9 cellular contexts compared by ENCODE assay signal in genomic region chr5:119389288-119390065, GRCh38. TPM values are rescaled to one million over a fixed set of nuclear protein-coding genes. Genes with fewer than 3 reads are reported as not detected.
DNase-seq lines count a peak whose midpoint lies in the region; ATAC-seq and TF ChIP-seq lines count a peak whose summit lies in the region.
"Had no signal": no experiment of that assay in that cellular context is flagged by ENCODE, and none has a peak within 500 bp of the region (broad histone marks: within the 10 kb centered on the region; RNA-seq: fewer than 3 reads in every experiment).

No MANE protein-coding gene starts in this region.

- H3K4me3 ChIP-seq in BLaER1 (no peak overlapping the region), GM23248 (0 out of 2 replicates have a peak overlapping the region, but pooled peaks have one; percentile 15), astrocyte of the cerebellum (ENCODE audit: low read depth, low read length) (no peak overlapping the region)

- peaks cover 71 to 91% of the 10 kb centered on the region in 2 donors for H3K4me1 Mint-ChIP-seq in natural killer cell treated with Interleukin-12 subunit alpha and Interleukin-12 subunit beta and Interleukin-15 and Interleukin-18, amount 100 ng/mL, for 72 hours (ENCODE audit: low read depth in 2 of 2)
- peaks cover 60% of the 10 kb centered on the region for H3K4me1 Mint-ChIP-seq in MCF 10A (ENCODE audit: insufficient read depth, unreplicated experiment)

- intact Hi-C loops in MCF 10A (cut with micrococcal nuclease), result no loop called here

- H3K36me3 ChIP-seq in BLaER1 (peaks cover 23% of the 10 kb centered on the region), GM23248 (ENCODE audit: low read depth) (no peaks in the 10 kb centered on the region)

- POLR2A ChIA-PET in MCF 10A (lab: Yijun Ruan, JAX), result interaction anchor here (0.8 to 15.1 kb wide), 4 partner anchors 9 to 24 kb away, joined by 3 to 492 read pairs (median 6); partner anchors contain the start of gene TNFAIP8

- peaks cover 47% of the 10 kb centered on the region for H3K36me3 Mint-ChIP-seq in natural killer cell treated with Interleukin-12 subunit alpha and Interleukin-12 subunit beta and Interleukin-15 and Interleukin-18, amount 100 ng/mL, for 72 hours
- H3K36me3 Mint-ChIP-seq in MCF 10A (ENCODE audit: insufficient read depth, unreplicated experiment), result peaks cover 18% of the 10 kb centered on the region

- H3K4me1 ChIP-seq in BLaER1 (peaks cover 15% of the 10 kb centered on the region), GM23248 (ENCODE audit: insufficient read depth) (peaks cover 26% of the 10 kb centered on the region)

- H3K4me2 ChIP-seq in BLaER1, result peak overlapping the region; percentile 23
- peak overlapping the region; percentile 45 for H3K4me2 ChIP-seq in GM23248 (ENCODE audit: unreplicated experiment)

- peak overlapping the region; percentile 85 to 98 for H3K27ac Mint-ChIP-seq in natural killer cell treated with Interleukin-12 subunit alpha and Interleukin-12 subunit beta and Interleukin-15 and Interleukin-18, amount 100 ng/mL, for 72 hours
- no peak overlapping the region for H3K27ac Mint-ChIP-seq in MCF 10A (ENCODE audit: low read depth, unreplicated experiment)

- no peaks in the 10 kb centered on the region for H3K9me3 ChIP-seq in BLaER1
- no peaks in the 10 kb centered on the region for H3K9me3 ChIP-seq in GM23248 (ENCODE audit: low read depth)

- H2AFZ ChIP-seq in GM23248, result 0 out of 2 replicates have a peak overlapping the region, but pooled peaks have one; percentile 29

- ATAC-seq in natural killer cell treated with Interleukin-12 subunit alpha and Interleukin-12 subunit beta and Interleukin-15 and Interleukin-18, amount 100 ng/mL, for 72 hours, result peak; percentile 51 to 60
- ATAC-seq in HG03095 (IDR thresholded peaks at IDR 0.05; ENCODE audit: unreplicated experiment), result no peak
- ATAC-seq: PC-3 had no signal

- H3F3A ChIP-seq in GM23248 (ENCODE audit: insufficient read depth), result peaks cover 24% of the 10 kb centered on the region

- no peaks in the 10 kb centered on the region for H4K20me1 ChIP-seq in BLaER1
- no peaks in the 10 kb centered on the region for H4K20me1 ChIP-seq in GM23248 (ENCODE audit: insufficient read depth)

- in situ Hi-C loops in GM23248 (cut with MboI) (no loop called here), astrocyte of the cerebellum (cut with HindIII; ENCODE audit: low sequenced_read_pairs) (no loop called here)

- H3K9ac ChIP-seq in BLaER1 (no peak overlapping the region), GM23248 (no peak overlapping the region)

- H3K9me3 Mint-ChIP-seq in natural killer cell treated with Interleukin-12 subunit alpha and Interleukin-12 subunit beta and Interleukin-15 and Interleukin-18, amount 100 ng/mL, for 72 hours, result no peaks in the 10 kb centered on the region
- no peaks in the 10 kb centered on the region for H3K9me3 Mint-ChIP-seq in MCF 10A (ENCODE audit: unreplicated experiment)

- no peak overlapping the region for H3K27ac ChIP-seq in BLaER1
- H3K27ac ChIP-seq in GM23248, result no peak overlapping the region

- peak overlapping the region; percentile 56 for H3K4me3 Mint-ChIP-seq in natural killer cell treated with Interleukin-12 subunit alpha and Interleukin-12 subunit beta and Interleukin-15 and Interleukin-18, amount 100 ng/mL, for 72 hours
- H3K4me3 Mint-ChIP-seq in MCF 10A (ENCODE audit: unreplicated experiment), result no peak overlapping the region

- H3K27me3 Mint-ChIP-seq in natural killer cell treated with Interleukin-12 subunit alpha and Interleukin-12 subunit beta and Interleukin-15 and Interleukin-18, amount 100 ng/mL, for 72 hours, result no peaks in the 10 kb centered on the region
- H3K27me3 Mint-ChIP-seq in MCF 10A (ENCODE audit: insufficient read depth, unreplicated experiment), result no peaks in the 10 kb centered on the region

- WGBS in GM23248 (ENCODE audit: low coverage in 1 of 2, low lambda C conversion rate in 2 of 2, missing lambda C conversion rate in 2 of 2), 2 experiments, result 22 to 33% methylated on average over 3 of the region's 3 CpGs

- CTCF ChIA-PET in MCF 10A (lab: Yijun Ruan, JAX), result interaction anchor here (0.6 to 7.6 kb wide), 7 partner anchors 11 to 55 kb away, joined by 3 to 52 read pairs (median 5); no protein-coding TSS in a partner anchor

- H3K27me3 ChIP-seq in BLaER1, result no peaks in the 10 kb centered on the region
- no peaks in the 10 kb centered on the region for H3K27me3 ChIP-seq in GM23248 (replicated peaks; ENCODE audit: insufficient read depth)

- no TSS peak for BruUV-seq in MCF 10A (replicated peaks; lab: Mats Ljungman, UMichigan)

- peak; percentile 37 for DNase-seq in GM23248
- peak; percentile 53 for DNase-seq in astrocyte of the cerebellum (ENCODE audit: low read depth)
- DNase-seq in natural killer cell treated with Interleukin-12 subunit alpha and Interleukin-12 subunit beta and Interleukin-15 and Interleukin-18, amount 100 ng/mL, for 72 hours (ENCODE audit: low spot score), result no peak
- no peak for DNase-seq in MCF 10A (ENCODE audit: unreplicated experiment)
- no peak for DNase-seq in pons (ENCODE audit: low spot score)
- DNase-seq in NCI-H146 (lab: John Stamatoyannopoulos, UW), result no peak
- DNase-seq: PC-3 had no signal

- peaks cover 3% of the 10 kb centered on the region; the same call in 1 of the 2 replicates for H3K79me2 ChIP-seq in GM23248 (ENCODE audit: insufficient read depth)

- no peak for TF ChIP-seq CTCF in astrocyte of the cerebellum (IDR thresholded peaks at IDR 0.05; ENCODE audit: low read depth, low read length, missing control alignments)
- TF ChIP-seq CTCF in MCF 10A (IDR thresholded peaks at IDR 0.05; ENCODE audit: unreplicated experiment), result no peak

- H3K9me2 ChIP-seq in GM23248 (ENCODE audit: insufficient read depth), result no peaks in the 10 kb centered on the region

RNA-seq across cellular contexts. Expression of gene TNFAIP8, which starts 33.7 kb away (rescaled TPM):
- 9.9 and 14.8 TPM in 2 replicates for total RNA-seq in GM23248 (2014; rRNA removed; shearing (Covaris generic))
- 10.3 and 10.4 TPM in 2 replicates for polyA plus RNA-seq in GM23248 (2016; fragmentation: Nextera tagmentation; extraction: Ambion mirVana)
- 100 to 1,000 TPM; 131 to 333 TPM for total RNA-seq in natural killer cell treated with Interleukin-12 subunit alpha and Interleukin-12 subunit beta and Interleukin-15 and Interleukin-18, amount 100 ng/mL, for 72 hours
- total RNA-seq in MCF 10A (2022), result 13.0 and 16.2 TPM in 2 replicates

Comparison
In these comparisons a context has a peak if more than half of its experiments do, and no peak if none do; other contexts are left out.
1. DNase-seq: peak in GM23248 (single experiment) and astrocyte of the cerebellum (single experiment); none in natural killer cell treated with Interleukin-12 subunit alpha and Interleukin-12 subunit beta and Interleukin-15 and Interleukin-18, amount 100 ng/mL, for 72 hours (single experiment), MCF 10A (single experiment), pons (single experiment) and NCI-H146 (single experiment).